ENCODE assay signal across 10 cellular contexts in genomic region chr13:29924482-29924884, GRCh38.
DNase-seq lines count a peak whose midpoint lies in the region; ATAC-seq and TF ChIP-seq lines count a peak whose summit lies in the region.
"Had no signal": no experiment of that assay in that cellular context is flagged by ENCODE, and none has a peak within 500 bp of the region (broad histone marks: within the 10 kb centered on the region; RNA-seq: fewer than 3 reads in every experiment).

No MANE protein-coding gene starts in this region.

- peaks cover 11% of the 10 kb centered on the region for H3K9me3 Mint-ChIP-seq in glutamatergic neuron (ENCODE audit: unreplicated experiment)
- H3K9me3 Mint-ChIP-seq: central memory CD8-positive, alpha-beta T cell had no signal

- peak overlapping the region; percentile 87 for H3K27ac ChIP-seq in RWPE2 (ENCODE audit: poor library complexity, severe bottlenecking)
- H3K27ac ChIP-seq in subcutaneous abdominal adipose tissue (ENCODE audit: low read depth, low read length): peak overlapping the region; percentile 90

- H3K4me1 ChIP-seq in RWPE2 (ENCODE audit: insufficient read depth, poor library complexity, severe bottlenecking) (peaks cover 45% of the 10 kb centered on the region), subcutaneous abdominal adipose tissue (ENCODE audit: control insufficient read depth in 5 of 5, insufficient read depth in 5 of 5, low read length in 5 of 5) (peaks cover 3 to 37% (median 25%) of the 10 kb centered on the region in 5 donors)

- peak; percentile 69 for TF ChIP-seq CTCF in RWPE2 (IDR thresholded peaks at IDR 0.05; ENCODE audit: poor library complexity, severe bottlenecking)
- TF ChIP-seq CTCF in glutamatergic neuron (IDR thresholded peaks at IDR 0.05; ENCODE audit: partially characterized antibody, unreplicated experiment): peak; percentile 34

- H3K4me1 Mint-ChIP-seq in glutamatergic neuron (ENCODE audit: low read depth, unreplicated experiment): peaks cover 6% of the 10 kb centered on the region

- H3K36me3 ChIP-seq in RWPE2 (ENCODE audit: low read depth): no peaks in the 10 kb centered on the region
- no peaks in the 10 kb centered on the region for H3K36me3 ChIP-seq in subcutaneous abdominal adipose tissue (ENCODE audit: control insufficient read depth in 5 of 5, insufficient read depth in 5 of 5, low read length in 5 of 5)
- H3K36me3 ChIP-seq: spleen had no signal

- H3K36me3 Mint-ChIP-seq in glutamatergic neuron (ENCODE audit: unreplicated experiment): peaks cover 10% of the 10 kb centered on the region

- peak; percentile 70 for ATAC-seq in RWPE2 (ENCODE audit: low read depth)
- ATAC-seq in GM18868 (IDR thresholded peaks at IDR 0.05; ENCODE audit: unreplicated experiment): no peak
- no peak for ATAC-seq in HG03457 (IDR thresholded peaks at IDR 0.05; ENCODE audit: unreplicated experiment)

- no peak overlapping the region for H3K9ac ChIP-seq in subcutaneous abdominal adipose tissue (ENCODE audit: low read length in 5 of 5)

- no peak overlapping the region for H3K4me3 ChIP-seq in RWPE2 (ENCODE audit: severe bottlenecking)
- peak overlapping the region in 2 of 5 donors; percentile 3 to 4 for H3K4me3 ChIP-seq in subcutaneous abdominal adipose tissue (ENCODE audit: low read depth in 1 of 5, low read length in 5 of 5)
- H3K4me3 ChIP-seq: spleen had no signal

- peaks cover 1% of the 10 kb centered on the region for H3K27me3 Mint-ChIP-seq in glutamatergic neuron (ENCODE audit: unreplicated experiment)
- H3K27me3 Mint-ChIP-seq: central memory CD8-positive, alpha-beta T cell had no signal

- no peaks in the 10 kb centered on the region for H3K27me3 ChIP-seq in RWPE2 (ENCODE audit: insufficient read depth, poor library complexity, severe bottlenecking)
- no peaks in the 10 kb centered on the region for H3K27me3 ChIP-seq in subcutaneous abdominal adipose tissue (ENCODE audit: control insufficient read depth in 5 of 5, insufficient read depth in 4 of 5, low read length in 5 of 5)
- H3K27me3 ChIP-seq: spleen had no signal

- no peak overlapping the region for H3K27ac Mint-ChIP-seq in glutamatergic neuron (ENCODE audit: unreplicated experiment)

- H3K9me3 ChIP-seq in RWPE2 (ENCODE audit: severe bottlenecking) (no peaks in the 10 kb centered on the region), subcutaneous abdominal adipose tissue (ENCODE audit: control insufficient read depth in 5 of 5, low read length in 5 of 5) (no peaks in the 10 kb centered on the region)
- H3K9me3 ChIP-seq: spleen had no signal

- peak; percentile 54 for DNase-seq in HK-2 (ENCODE audit: unreplicated experiment)
- DNase-seq in RWPE2 (ENCODE audit: low spot score): no peak
- DNase-seq in glutamatergic neuron: no peak
- no peak for DNase-seq in NCI-H146 (lab: John Stamatoyannopoulos, UW)
- DNase-seq in activated T-cell treated with anti-CD3 and anti-CD28 coated beads for 4 hours: no peak

- H3K4me3 Mint-ChIP-seq in glutamatergic neuron (ENCODE audit: unreplicated experiment): no peak overlapping the region
- H3K4me3 Mint-ChIP-seq: central memory CD8-positive, alpha-beta T cell had no signal
